8 cellular contexts compared by ENCODE assay signal in the genomic region with DNA sequence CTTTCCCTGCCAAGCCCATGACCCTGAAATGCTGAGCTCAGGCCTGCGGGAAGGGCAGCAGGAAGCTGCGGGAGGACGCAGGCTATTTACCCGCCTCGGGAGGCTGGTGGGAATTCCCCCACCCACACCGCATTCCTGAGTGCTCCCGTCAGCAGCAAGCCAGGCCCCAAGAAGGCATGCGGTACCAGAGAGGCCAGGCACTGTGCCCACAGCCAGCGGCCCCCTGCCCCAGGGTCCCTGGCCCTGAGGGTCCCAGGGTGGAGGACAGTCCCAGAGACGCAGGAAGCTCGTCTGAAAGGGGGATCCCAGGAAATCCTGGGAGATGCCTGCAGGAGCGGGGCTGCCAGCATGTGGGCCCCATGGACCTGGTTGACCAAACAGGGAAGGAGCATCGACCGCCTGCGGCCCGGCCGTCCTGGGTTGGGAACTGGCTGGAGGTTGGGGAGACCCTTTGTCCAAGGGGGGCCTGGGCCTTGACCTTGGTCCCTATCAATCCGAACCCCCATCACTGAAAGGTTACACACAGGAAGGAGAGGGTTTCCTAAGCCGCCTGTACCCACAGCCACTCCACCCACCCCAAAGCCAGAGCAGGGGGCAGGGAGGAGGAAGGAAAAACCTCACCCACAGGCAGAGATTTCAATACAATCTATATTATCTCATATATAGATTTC. TPM values are rescaled to one million over a fixed set of nuclear protein-coding genes. Genes with fewer than 3 reads are reported as not detected.
DNase-seq lines count a peak whose midpoint lies in the region; ATAC-seq lines count a peak whose summit lies in the region.

No MANE protein-coding gene starts in this region.

- peaks cover 15% of the 10 kb centered on the region for H3K4me1 Mint-ChIP-seq in activated T-helper 1 cell treated with anti-CD3 and anti-CD28 coated beads, Interleukin-12 subunit alpha, Interleukin-12 subunit beta, Interleukin-2, Interleukin-4 antibody, amounts not matched to agents 30 ng/mL and 10 ng/mL and 1 ng/mL, durations not matched to agents 14 hours and 24 hours and 36 hours (ENCODE audit: low read depth)

- H3K4me3 ChIP-seq in HUES6 (ENCODE audit: low read depth, low read length) (no peak overlapping the region), iPS-15b (ENCODE audit: low read depth, low read length) (no peak overlapping the region), skin epidermis (no peak overlapping the region)

- peaks cover 8% of the 10 kb centered on the region for H3K27me3 ChIP-seq in HUES6 (ENCODE audit: control insufficient read depth, insufficient read depth, low read length)
- peaks cover 8% of the 10 kb centered on the region for H3K27me3 ChIP-seq in iPS-15b (ENCODE audit: control insufficient read depth, insufficient read depth, low read length)

- peak overlapping the region; percentile 53 for H3K9ac ChIP-seq in HUES6 (ENCODE audit: low read length)
- peak overlapping the region; percentile 47 for H3K9ac ChIP-seq in iPS-15b (ENCODE audit: low read depth, low read length)

- no peak for ATAC-seq in HG03460 (IDR thresholded peaks at IDR 0.05; ENCODE audit: unreplicated experiment)
- ATAC-seq in HG02970 (IDR thresholded peaks at IDR 0.05; ENCODE audit: low FRiP score, unreplicated experiment) = no peak

- H3K36me3 ChIP-seq in HUES6 (ENCODE audit: control insufficient read depth, insufficient read depth, low read length) (peaks cover 26% of the 10 kb centered on the region), iPS-15b (ENCODE audit: control insufficient read depth, insufficient read depth, low read length) (peaks cover 22% of the 10 kb centered on the region)

- DNase-seq in A172 (ENCODE audit: low spot score) (peak; percentile 86), astrocyte of the hippocampus (ENCODE audit: low read depth, low spot score) (peak; percentile 98)
- DNase-seq in activated T-helper 1 cell treated with anti-CD3 and anti-CD28 coated beads, Interleukin-12 subunit alpha, Interleukin-12 subunit beta, Interleukin-2, Interleukin-4 antibody, amounts not matched to agents 30 ng/mL and 10 ng/mL and 1 ng/mL, durations not matched to agents 14 hours and 24 hours and 36 hours (ENCODE audit: low spot score) = no peak

- no peak overlapping the region for H3K27ac Mint-ChIP-seq in activated T-helper 1 cell treated with anti-CD3 and anti-CD28 coated beads, Interleukin-12 subunit alpha, Interleukin-12 subunit beta, Interleukin-2, Interleukin-4 antibody, amounts not matched to agents 30 ng/mL and 10 ng/mL and 1 ng/mL, durations not matched to agents 14 hours and 24 hours and 36 hours

- intact Hi-C loops in activated T-helper 1 cell treated with anti-CD3 and anti-CD28 coated beads, Interleukin-12 subunit alpha, Interleukin-12 subunit beta, Interleukin-2, Interleukin-4 antibody, amounts not matched to agents 30 ng/mL and 10 ng/mL and 1 ng/mL, durations not matched to agents 14 hours and 24 hours and 36 hours (cut with micrococcal nuclease) = loop anchor here (1.0 kb wide), 1 partner anchor 12 kb away; no protein-coding TSS in a partner anchor

- H3K4me1 ChIP-seq in HUES6 (ENCODE audit: control insufficient read depth, insufficient read depth, low read length) = peaks cover 44% of the 10 kb centered on the region
- peaks cover 8% of the 10 kb centered on the region for H3K4me1 ChIP-seq in iPS-15b (ENCODE audit: control insufficient read depth, insufficient read depth, low read length)

- H3K27me3 Mint-ChIP-seq in activated T-helper 1 cell treated with anti-CD3 and anti-CD28 coated beads, Interleukin-12 subunit alpha, Interleukin-12 subunit beta, Interleukin-2, Interleukin-4 antibody, amounts not matched to agents 30 ng/mL and 10 ng/mL and 1 ng/mL, durations not matched to agents 14 hours and 24 hours and 36 hours (ENCODE audit: insufficient read depth) = no peaks in the 10 kb centered on the region

- H3K9me3 ChIP-seq in HUES6 (ENCODE audit: control insufficient read depth, insufficient read depth, low read depth, low read length) = no peaks in the 10 kb centered on the region
- H3K9me3 ChIP-seq in iPS-15b (ENCODE audit: control insufficient read depth, insufficient read depth, low read length) = no peaks in the 10 kb centered on the region

- H3K36me3 Mint-ChIP-seq in activated T-helper 1 cell treated with anti-CD3 and anti-CD28 coated beads, Interleukin-12 subunit alpha, Interleukin-12 subunit beta, Interleukin-2, Interleukin-4 antibody, amounts not matched to agents 30 ng/mL and 10 ng/mL and 1 ng/mL, durations not matched to agents 14 hours and 24 hours and 36 hours (ENCODE audit: low read depth) = peaks cover 8% of the 10 kb centered on the region

- no peaks in the 10 kb centered on the region for H3K9me3 Mint-ChIP-seq in activated T-helper 1 cell treated with anti-CD3 and anti-CD28 coated beads, Interleukin-12 subunit alpha, Interleukin-12 subunit beta, Interleukin-2, Interleukin-4 antibody, amounts not matched to agents 30 ng/mL and 10 ng/mL and 1 ng/mL, durations not matched to agents 14 hours and 24 hours and 36 hours

- H3K27ac ChIP-seq in HUES6 (ENCODE audit: low read depth, low read length) = peak overlapping the region; percentile 83
- peak overlapping the region in 20 of 21 experiments; percentile 51 to 91 (median 78) for H3K27ac ChIP-seq in skin epidermis

- H3K4me3 Mint-ChIP-seq in activated T-helper 1 cell treated with anti-CD3 and anti-CD28 coated beads, Interleukin-12 subunit alpha, Interleukin-12 subunit beta, Interleukin-2, Interleukin-4 antibody, amounts not matched to agents 30 ng/mL and 10 ng/mL and 1 ng/mL, durations not matched to agents 14 hours and 24 hours and 36 hours = no peak overlapping the region

RNA-seq across cellular contexts. Expression of a gene that starts 17.0 kb away (rescaled TPM):
- 4.7 and 9.9 TPM in 2 replicates for total RNA-seq in A172 (2014; rRNA removed; shearing (Covaris generic))
- 12.3 and 12.5 TPM in 2 replicates for total RNA-seq in activated T-helper 1 cell treated with anti-CD3 and anti-CD28 coated beads, Interleukin-12 subunit alpha, Interleukin-12 subunit beta, Interleukin-2, Interleukin-4 antibody, amounts not matched to agents 30 ng/mL and 10 ng/mL and 1 ng/mL, durations not matched to agents 14 hours and 24 hours and 36 hours

RNA-seq across cellular contexts. Expression of a gene that starts 37.2 kb away (rescaled TPM):
- total RNA-seq in A172 (2014; rRNA removed; shearing (Covaris generic)) = 6.2 and 10.1 TPM in 2 replicates
- 34.8 and 34.9 TPM in 2 replicates for total RNA-seq in activated T-helper 1 cell treated with anti-CD3 and anti-CD28 coated beads, Interleukin-12 subunit alpha, Interleukin-12 subunit beta, Interleukin-2, Interleukin-4 antibody, amounts not matched to agents 30 ng/mL and 10 ng/mL and 1 ng/mL, durations not matched to agents 14 hours and 24 hours and 36 hours

RNA-seq across cellular contexts. Expression of a gene that starts 54.0 kb away (rescaled TPM):
- total RNA-seq in A172 (2014; rRNA removed; shearing (Covaris generic)) = 21.5 and 33.8 TPM in 2 replicates
- 36.6 and 39.1 TPM in 2 replicates for total RNA-seq in activated T-helper 1 cell treated with anti-CD3 and anti-CD28 coated beads, Interleukin-12 subunit alpha, Interleukin-12 subunit beta, Interleukin-2, Interleukin-4 antibody, amounts not matched to agents 30 ng/mL and 10 ng/mL and 1 ng/mL, durations not matched to agents 14 hours and 24 hours and 36 hours
